ENCODE assay signal across 1 cellular context in genomic region chr17:68085751-68086445, GRCh38.
TF ChIP-seq lines count a peak whose summit lies in the region.

No MANE protein-coding gene starts in this region.

TF ChIP-seq in GM23338, 12 proteins besides CTCF, POLR2A, EP300 and RAD21 (continued from another document):
- TF ChIP-seq, protein P1, sequence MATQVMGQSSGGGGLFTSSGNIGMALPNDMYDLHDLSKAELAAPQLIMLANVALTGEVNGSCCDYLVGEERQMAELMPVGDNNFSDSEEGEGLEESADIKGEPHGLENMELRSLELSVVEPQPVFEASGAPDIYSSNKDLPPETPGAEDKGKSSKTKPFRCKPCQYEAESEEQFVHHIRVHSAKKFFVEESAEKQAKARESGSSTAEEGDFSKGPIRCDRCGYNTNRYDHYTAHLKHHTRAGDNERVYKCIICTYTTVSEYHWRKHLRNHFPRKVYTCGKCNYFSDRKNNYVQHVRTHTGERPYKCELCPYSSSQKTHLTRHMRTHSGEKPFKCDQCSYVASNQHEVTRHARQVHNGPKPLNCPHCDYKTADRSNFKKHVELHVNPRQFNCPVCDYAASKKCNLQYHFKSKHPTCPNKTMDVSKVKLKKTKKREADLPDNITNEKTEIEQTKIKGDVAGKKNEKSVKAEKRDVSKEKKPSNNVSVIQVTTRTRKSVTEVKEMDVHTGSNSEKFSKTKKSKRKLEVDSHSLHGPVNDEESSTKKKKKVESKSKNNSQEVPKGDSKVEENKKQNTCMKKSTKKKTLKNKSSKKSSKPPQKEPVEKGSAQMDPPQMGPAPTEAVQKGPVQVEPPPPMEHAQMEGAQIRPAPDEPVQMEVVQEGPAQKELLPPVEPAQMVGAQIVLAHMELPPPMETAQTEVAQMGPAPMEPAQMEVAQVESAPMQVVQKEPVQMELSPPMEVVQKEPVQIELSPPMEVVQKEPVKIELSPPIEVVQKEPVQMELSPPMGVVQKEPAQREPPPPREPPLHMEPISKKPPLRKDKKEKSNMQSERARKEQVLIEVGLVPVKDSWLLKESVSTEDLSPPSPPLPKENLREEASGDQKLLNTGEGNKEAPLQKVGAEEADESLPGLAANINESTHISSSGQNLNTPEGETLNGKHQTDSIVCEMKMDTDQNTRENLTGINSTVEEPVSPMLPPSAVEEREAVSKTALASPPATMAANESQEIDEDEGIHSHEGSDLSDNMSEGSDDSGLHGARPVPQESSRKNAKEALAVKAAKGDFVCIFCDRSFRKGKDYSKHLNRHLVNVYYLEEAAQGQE (IDR thresholded peaks at IDR 0.05; ENCODE audit: unreplicated experiment) = no peak
- TF ChIP-seq POLR2AphosphoS5 (IDR thresholded peaks at IDR 0.05; ENCODE audit: low read depth) (no peak), STAT1 (IDR thresholded peaks at IDR 0.05; ENCODE audit: unreplicated experiment) (no peak), ZNF114 (CRISPR knock-in tag; IDR thresholded peaks at IDR 0.05) (no peak), EZH2phosphoT487 (IDR thresholded peaks at IDR 0.05; ENCODE audit: unreplicated experiment) (no peak)
